In genomic region chr12:108827941-108828340, GRCh38 we compare ENCODE assay signal across 14 cellular contexts. TPM values are rescaled to one million over a fixed set of nuclear protein-coding genes. Genes with fewer than 3 reads are reported as not detected.
DNase-seq lines count a peak whose midpoint lies in the region; ATAC-seq, FAIRE-seq and TF ChIP-seq lines count a peak whose summit lies in the region.
"Had no signal": no experiment of that assay in that cellular context is flagged by ENCODE, and none has a peak within 500 bp of the region (broad histone marks: within the 10 kb centered on the region; RNA-seq: fewer than 3 reads in every experiment).

No MANE protein-coding gene starts in this region.

- peak overlapping the region; percentile 86; the same call in 1 of the 2 replicates for H3K4me3 Mint-ChIP-seq in HFFc6
- no peak overlapping the region for H3K4me3 Mint-ChIP-seq in astrocyte (ENCODE audit: unreplicated experiment)

- H3K9me3 Mint-ChIP-seq in HFFc6 (no peaks in the 10 kb centered on the region), astrocyte (ENCODE audit: unreplicated experiment) (no peaks in the 10 kb centered on the region)

- H3K36me3 Mint-ChIP-seq in HFFc6 (ENCODE audit: low read depth) (peaks cover 53% of the 10 kb centered on the region), astrocyte (ENCODE audit: low read depth, unreplicated experiment) (peaks cover 27% of the 10 kb centered on the region)

- no peak overlapping the region for H2AFZ ChIP-seq in astrocyte (ENCODE audit: low read depth, low read length)

- TF ChIP-seq CTCF in HFFc6 (IDR thresholded peaks at IDR 0.05) = no peak
- TF ChIP-seq CTCF in astrocyte (IDR thresholded peaks at IDR 0.05; ENCODE audit: insufficient read depth, low read depth, low read length) = no peak

- H3K27ac Mint-ChIP-seq in HFFc6 (peak overlapping the region; percentile 99), astrocyte (ENCODE audit: unreplicated experiment) (peak overlapping the region; percentile 83)

- peaks cover 31% of the 10 kb centered on the region for H3K36me3 ChIP-seq in astrocyte (ENCODE audit: insufficient read depth, low read length)
- H3K36me3 ChIP-seq in skeletal muscle tissue (ENCODE audit: control insufficient read depth in 3 of 3, insufficient read depth in 3 of 3, low read length in 3 of 3) = peaks cover 16 to 17% (median 16%) of the 10 kb centered on the region in 3 donors
- H3K36me3 ChIP-seq: prostate gland had no signal

- peak overlapping the region; percentile 83 for H3K4me2 ChIP-seq in astrocyte (ENCODE audit: low read length)

- H3K27me3 Mint-ChIP-seq in HFFc6 (ENCODE audit: insufficient read depth) (peaks cover 4% of the 10 kb centered on the region), astrocyte (ENCODE audit: low read depth, unreplicated experiment) (no peaks in the 10 kb centered on the region)

- H3K27me3 ChIP-seq in astrocyte (ENCODE audit: insufficient read depth, low read length) (no peaks in the 10 kb centered on the region), layer of hippocampus (ENCODE audit: control insufficient read depth, insufficient read depth, low read length) (no peaks in the 10 kb centered on the region), skeletal muscle tissue (ENCODE audit: control insufficient read depth in 3 of 3, insufficient read depth in 3 of 3, low read length in 3 of 3) (no peaks in the 10 kb centered on the region)
- H3K27me3 ChIP-seq: BE2C had no signal

- peak overlapping the region; percentile 98 for H3K27ac ChIP-seq in astrocyte (ENCODE audit: low read depth, low read length)
- H3K27ac ChIP-seq in layer of hippocampus (ENCODE audit: low read depth, low read length) = peak overlapping the region; percentile 44
- peak overlapping the region; percentile 90 for H3K27ac ChIP-seq in skeletal muscle tissue (ENCODE audit: low read depth, low read length)
- H3K27ac ChIP-seq: VCaP had no signal

- FAIRE-seq in astrocyte (lab: Jason Lieb, UNC) = no peak

- no peak for ATAC-seq in GM19452 (IDR thresholded peaks at IDR 0.05; ENCODE audit: unreplicated experiment)
- ATAC-seq in GM21381 (IDR thresholded peaks at IDR 0.05; ENCODE audit: unreplicated experiment) = no peak

- peaks cover 90% of the 10 kb centered on the region for H3K79me2 ChIP-seq in astrocyte (ENCODE audit: insufficient read depth, low read length)

- H3K4me3 ChIP-seq in astrocyte (ENCODE audit: insufficient read depth, low read depth, low read length) = no peak overlapping the region
- peak overlapping the region in 1 of 3 donors; percentile 45 for H3K4me3 ChIP-seq in skeletal muscle tissue (ENCODE audit: low read length in 3 of 3)
- H3K4me3 ChIP-seq: prostate gland had no signal

- H3K4me1 ChIP-seq in astrocyte (ENCODE audit: insufficient read depth, low read length) = peaks cover 69% of the 10 kb centered on the region
- H3K4me1 ChIP-seq in skeletal muscle tissue (ENCODE audit: control insufficient read depth in 3 of 3, insufficient read depth in 3 of 3, low read length in 3 of 3) = peaks cover 50 to 74% (median 60%) of the 10 kb centered on the region in 3 donors

- H3K9me3 ChIP-seq in astrocyte (ENCODE audit: insufficient read depth, low read depth, low read length) = no peaks in the 10 kb centered on the region
- no peaks in the 10 kb centered on the region for H3K9me3 ChIP-seq in skeletal muscle tissue (ENCODE audit: control insufficient read depth in 3 of 3, low read length in 3 of 3)
- H3K9me3 ChIP-seq: BE2C, prostate gland had no signal

- H3K4me1 Mint-ChIP-seq in HFFc6 (ENCODE audit: low read depth) (peaks cover 97% of the 10 kb centered on the region), astrocyte (ENCODE audit: low read depth, unreplicated experiment) (peaks cover 63% of the 10 kb centered on the region)

- H3K9ac ChIP-seq in astrocyte (ENCODE audit: low read length) (peak overlapping the region; percentile 92), skeletal muscle tissue (ENCODE audit: low read depth in 1 of 3, low read length in 3 of 3) (peak overlapping the region in 1 of 3 donors; percentile 34)

- DNase-seq in HFFc6 = no peak
- DNase-seq in astrocyte (ENCODE audit: low read depth) = no peak
- no peak for DNase-seq in GM19238 (ENCODE audit: insufficient read length, low spot score)
- DNase-seq in midbrain (lab: John Stamatoyannopoulos, UW) = no peak
- DNase-seq: amniotic stem cell, RPMI8226 had no signal

- H4K20me1 ChIP-seq in astrocyte (ENCODE audit: insufficient read depth, low read length) = no peaks in the 10 kb centered on the region

RNA-seq across cellular contexts. Expression of gene SSH1, which starts 29.4 kb away (rescaled TPM):
- total RNA-seq in HFFc6 (2021; fragmentation: NEBNext Ultra II Directional; extraction: Animal tissue kit (Norgen Biotek cat#: 25700)) = 10 to 100 TPM; 75.8 to 96.2 (median 79.1) TPM
- total RNA-seq in astrocyte = 64.6 and 75.9 TPM in 2 replicates
- total RNA-seq in skeletal muscle tissue = 11.0 TPM

RNA-seq across cellular contexts. Expression of gene DAO, which starts 52.0 kb away (rescaled TPM):
- not detected for total RNA-seq in HFFc6 (2021; fragmentation: NEBNext Ultra II Directional; extraction: Animal tissue kit (Norgen Biotek cat#: 25700))
- total RNA-seq in astrocyte (not detected in 2 replicates), skeletal muscle tissue (not detected)
- total RNA-seq: esophagus mucosa, prostate gland had no signal

Comparison
In these comparisons a context has a peak if more than half of its experiments do, and no peak if none do; other contexts are left out.
1. H3K27ac ChIP-seq: peak in every context shown above with its lines; median percentile 98 in astrocyte; 90 in skeletal muscle tissue; 44 in layer of hippocampus.